Comparison of ENCODE assay signal across 8 cellular contexts in genomic region chr1:108199231-108199657, GRCh38. TPM values are rescaled to one million over a fixed set of nuclear protein-coding genes. Genes with fewer than 3 reads are reported as not detected.
DNase-seq lines count a peak whose midpoint lies in the region; ATAC-seq and TF ChIP-seq lines count a peak whose summit lies in the region.

No MANE protein-coding gene starts in this region.

- H3K27me3 Mint-ChIP-seq in T-helper 2 cell treated with Interferon-gamma antibody and Interleukin-4, amounts not matched to agents 5 μg/mL and 100 μg/mL, for 36 hours (ENCODE audit: low read depth), result peaks cover 2% of the 10 kb centered on the region
- H3K27me3 Mint-ChIP-seq in naive thymus-derived CD4-positive, alpha-beta T cell, result peaks cover 0 to 12% (median 0%) of the 10 kb centered on the region in 5 donors

- H3K4me3 Mint-ChIP-seq in T-helper 2 cell treated with Interferon-gamma antibody and Interleukin-4, amounts not matched to agents 5 μg/mL and 100 μg/mL, for 36 hours, result peak overlapping the region; percentile 84
- H3K4me3 Mint-ChIP-seq in naive thymus-derived CD4-positive, alpha-beta T cell, result peak overlapping the region; percentile 69 to 93 (median 87)

- H3K9me3 Mint-ChIP-seq in T-helper 2 cell treated with Interferon-gamma antibody and Interleukin-4, amounts not matched to agents 5 μg/mL and 100 μg/mL, for 36 hours, result peaks cover 10% of the 10 kb centered on the region
- peaks cover 0 to 12% (median 2%) of the 10 kb centered on the region in 11 donors for H3K9me3 Mint-ChIP-seq in naive thymus-derived CD4-positive, alpha-beta T cell

- ATAC-seq in naive thymus-derived CD4-positive, alpha-beta T cell, result no peak
- no peak for ATAC-seq in HG03520 (IDR thresholded peaks at IDR 0.05; ENCODE audit: unreplicated experiment)
- ATAC-seq in GM18511 (IDR thresholded peaks at IDR 0.05; ENCODE audit: unreplicated experiment), result no peak

- POLR2A ChIA-PET in naive thymus-derived CD4-positive, alpha-beta T cell (lab: Charles Lee), result interaction anchor here (1.5 to 2.0 kb wide), 4 partner anchors 235 to 843 kb away, joined by 5 to 11 read pairs (median 6); partner anchors contain the start of genes HENMT1 and WDR47

- H3K27ac Mint-ChIP-seq in T-helper 2 cell treated with Interferon-gamma antibody and Interleukin-4, amounts not matched to agents 5 μg/mL and 100 μg/mL, for 36 hours, result peak overlapping the region; percentile 84
- H3K27ac Mint-ChIP-seq in naive thymus-derived CD4-positive, alpha-beta T cell, result peak overlapping the region; percentile 33 to 87 (median 69)

- peak overlapping the region; percentile 83 for H3K27ac ChIP-seq in C4-2B
- H3K27ac ChIP-seq in HUES6 (ENCODE audit: low read depth, low read length), result peak overlapping the region; percentile 66; the same call in 1 of the 2 replicates
- peak overlapping the region; percentile 65 for H3K27ac ChIP-seq in naive thymus-derived CD4-positive, alpha-beta T cell (ENCODE audit: low read depth, low read length)

- peaks cover 33% of the 10 kb centered on the region for H3K36me3 ChIP-seq in HUES6 (ENCODE audit: control insufficient read depth, insufficient read depth, low read length)
- H3K36me3 ChIP-seq in naive thymus-derived CD4-positive, alpha-beta T cell (ENCODE audit: control insufficient read depth in 2 of 3, insufficient read depth in 3 of 3, low read length in 3 of 3), result peaks cover 0 to 4% (median 0%) of the 10 kb centered on the region in 3 experiments

- CTCF ChIA-PET in naive thymus-derived CD4-positive, alpha-beta T cell (lab: Charles Lee), result no interaction called here

- H3K9me3 ChIP-seq in HUES6 (ENCODE audit: control insufficient read depth, insufficient read depth, low read depth, low read length), result no peaks in the 10 kb centered on the region
- no peaks in the 10 kb centered on the region for H3K9me3 ChIP-seq in naive thymus-derived CD4-positive, alpha-beta T cell (ENCODE audit: control insufficient read depth in 2 of 3, low read length in 3 of 3)

- intact Hi-C loops in naive thymus-derived CD4-positive, alpha-beta T cell (cut with micrococcal nuclease), result loop anchor here (2.0 to 5.0 kb wide), 3 partner anchors 14 to 302 kb away; no protein-coding TSS in a partner anchor

- peaks cover 9% of the 10 kb centered on the region; the same call in 1 of the 2 replicates for H3K4me1 ChIP-seq in HUES6 (ENCODE audit: control insufficient read depth, insufficient read depth, low read length)
- H3K4me1 ChIP-seq in naive thymus-derived CD4-positive, alpha-beta T cell (ENCODE audit: control insufficient read depth in 2 of 2, insufficient read depth in 2 of 2, low read length in 2 of 2), result peaks cover 3 to 16% of the 10 kb centered on the region in 2 donors

- peaks cover 9% of the 10 kb centered on the region for H3K27me3 ChIP-seq in HUES6 (ENCODE audit: control insufficient read depth, insufficient read depth, low read length)
- H3K27me3 ChIP-seq in naive thymus-derived CD4-positive, alpha-beta T cell (ENCODE audit: control insufficient read depth in 2 of 2, insufficient read depth in 2 of 2, low read length in 2 of 2), result no peaks in the 10 kb centered on the region

- H3K4me3 ChIP-seq in HUES6 (ENCODE audit: low read depth, low read length), result peak overlapping the region; percentile 98
- peak overlapping the region; percentile 78 for H3K4me3 ChIP-seq in fibroblast of mammary gland (ENCODE audit: control insufficient read depth, low read depth, low read length)
- peak overlapping the region; percentile 75 for H3K4me3 ChIP-seq in naive thymus-derived CD4-positive, alpha-beta T cell (ENCODE audit: low read length)

- peaks cover 35% of the 10 kb centered on the region for H3K4me1 Mint-ChIP-seq in T-helper 2 cell treated with Interferon-gamma antibody and Interleukin-4, amounts not matched to agents 5 μg/mL and 100 μg/mL, for 36 hours (ENCODE audit: low read depth)
- H3K4me1 Mint-ChIP-seq in naive thymus-derived CD4-positive, alpha-beta T cell, result peaks cover 18 to 42% (median 30%) of the 10 kb centered on the region in 7 donors

- H3K9ac ChIP-seq in HUES6 (ENCODE audit: low read length), result peak overlapping the region; percentile 98

- no peak for DNase-seq in T-helper 2 cell treated with Interferon-gamma antibody and Interleukin-4, amounts not matched to agents 5 μg/mL and 100 μg/mL, for 36 hours (ENCODE audit: low spot score)
- DNase-seq in fibroblast of mammary gland (ENCODE audit: low read depth) (peak; percentile 31), NCI-H2196 treated with DMSO at 0.1 percent for 48 hours (lab: John Stamatoyannopoulos, UW; ENCODE audit: unreplicated experiment) (no peak)
- DNase-seq in naive thymus-derived CD4-positive, alpha-beta T cell, result no peak

- peaks cover 44% of the 10 kb centered on the region for H3K36me3 Mint-ChIP-seq in T-helper 2 cell treated with Interferon-gamma antibody and Interleukin-4, amounts not matched to agents 5 μg/mL and 100 μg/mL, for 36 hours (ENCODE audit: low read depth)
- H3K36me3 Mint-ChIP-seq in naive thymus-derived CD4-positive, alpha-beta T cell, result peaks cover 8 to 40% (median 11%) of the 10 kb centered on the region in 5 donors

- TF ChIP-seq CTCF in C4-2B (conservative IDR thresholded peaks at IDR 0.05) (no peak), fibroblast of mammary gland (conservative IDR thresholded peaks at IDR 0.05; ENCODE audit: control insufficient read depth, insufficient read depth, low read depth, low read length) (no peak)

RNA-seq across cellular contexts. Expression of gene SLC25A24, which starts 0.9 kb away (rescaled TPM):
- total RNA-seq in naive thymus-derived CD4-positive, alpha-beta T cell, result 10 to 100 TPM in 3 of 5 experiments, 1 to 10 TPM in 2; 7.1 to 27.2 (median 10.2) TPM
- 10 to 100 TPM in 1 of 2 donors, 1 to 10 TPM in 1; 7.5 to 11.0 TPM for polyA plus RNA-seq in naive thymus-derived CD4-positive, alpha-beta T cell

RNA-seq across cellular contexts. Expression of gene NBPF4, which starts 44.6 kb away (rescaled TPM):
- total RNA-seq in naive thymus-derived CD4-positive, alpha-beta T cell, result under 1 TPM in 2 of 5 experiments, not detected in 3; 0.22 to 0.24 TPM
- polyA plus RNA-seq in naive thymus-derived CD4-positive, alpha-beta T cell, result not detected
